In genomic region chr5:134018154-134018985, GRCh38 we compare ENCODE assay signal across 20 cellular contexts. TPM values are rescaled to one million over a fixed set of nuclear protein-coding genes. Genes with fewer than 3 reads are reported as not detected.
A peak's percentile ranks its signal among the peaks of the same experiment; 100 is the strongest.
DNase-seq lines count a peak whose midpoint lies in the region; ATAC-seq, FAIRE-seq and TF ChIP-seq lines count a peak whose summit lies in the region.
"Had no signal": no experiment of that assay in that cellular context is flagged by ENCODE, and none has a peak within 500 bp of the region (broad histone marks: within the 10 kb centered on the region; RNA-seq: fewer than 3 reads in every experiment).

No MANE protein-coding gene starts in this region.

- peaks cover 0 to 5% (median 2%) of the 10 kb centered on the region in 4 experiments; a peak in 3 of 7 replicates for H3K4me1 ChIP-seq in H1 (replicated peaks in 1 of 4; ENCODE audit: control insufficient read depth in 3 of 4, insufficient read depth in 4 of 4, low read length in 3 of 4)
- H3K4me1 ChIP-seq in mucosa of descending colon (ENCODE audit: low read depth), result peaks cover 30% of the 10 kb centered on the region
- no peaks in the 10 kb centered on the region for H3K4me1 ChIP-seq in neural progenitor cell
- H3K4me1 ChIP-seq: psoas muscle had no signal

- H3K18ac ChIP-seq in H1 (ENCODE audit: extremely low read depth, low read length), result no peak overlapping the region

- H3K9me3 ChIP-seq in H1 (ENCODE audit: insufficient read depth in 2 of 2, low read depth in 1 of 2, low read length in 1 of 2) (no peaks in the 10 kb centered on the region), mucosa of descending colon (no peaks in the 10 kb centered on the region), neural progenitor cell (ENCODE audit: low read depth) (no peaks in the 10 kb centered on the region)
- H3K9me3 ChIP-seq: BE2C, psoas muscle had no signal

- H2BK120ac ChIP-seq in H1 (replicated peaks; ENCODE audit: low read depth, low read length), result no peak overlapping the region

- H3K27ac Mint-ChIP-seq in neural progenitor cell, result no peak overlapping the region
- H3K27ac Mint-ChIP-seq: activated CD4-positive, alpha-beta T cell treated with anti-CD3 and anti-CD28 coated beads, Interleukin-2, amount 10 ng/mL, durations not matched to agents 7 days and 5 days; memory B cell; stimulated activated naive CD8-positive, alpha-beta T cell treated with anti-CD3 and anti-CD28 coated beads, Interleukin-15, amount 100 ng/mL, for 72 hours; T-cell had no signal

- no peak for TF ChIP-seq POLR2A in H1 (IDR thresholded peaks at IDR 0.05; ENCODE audit: control extremely low read depth in 1 of 2, low read depth in 2 of 2, low read length in 2 of 2)

- H3K79me2 ChIP-seq in H1 (ENCODE audit: control insufficient read depth in 1 of 2, insufficient read depth in 2 of 2, low read length in 2 of 2) (no peaks in the 10 kb centered on the region), neural progenitor cell (ENCODE audit: low read depth) (no peaks in the 10 kb centered on the region)

- no peak overlapping the region for H3K9ac ChIP-seq in H1 (replicated peaks in 1 of 4; ENCODE audit: extremely low read depth in 1 of 4, low read depth in 3 of 4, low read length in 3 of 4)
- no peak overlapping the region for H3K9ac ChIP-seq in neural progenitor cell

- intact Hi-C loops in mucosa of descending colon (cut with DNase I, micrococcal nuclease), result no loop called here

- no peak overlapping the region for H3K56ac ChIP-seq in H1 (replicated peaks; ENCODE audit: insufficient read length, low read depth, low read length)

- H4K20me1 ChIP-seq in H1 (replicated peaks in 1 of 2; ENCODE audit: control insufficient read depth in 1 of 2, insufficient read depth in 2 of 2, low read length in 2 of 2) (no peaks in the 10 kb centered on the region), neural progenitor cell (ENCODE audit: low read depth) (no peaks in the 10 kb centered on the region)

- H3K27me3 Mint-ChIP-seq in neural progenitor cell (ENCODE audit: insufficient read depth, low read depth), result peaks cover 12% of the 10 kb centered on the region
- H3K27me3 Mint-ChIP-seq: memory B cell; stimulated activated naive CD8-positive, alpha-beta T cell treated with anti-CD3 and anti-CD28 coated beads, Interleukin-15, amount 100 ng/mL, for 72 hours; T-cell had no signal

- no peak overlapping the region for H2BK20ac ChIP-seq in H1 (ENCODE audit: low read length)

- TF ChIP-seq CTCF in H1 (IDR thresholded peaks at IDR 0.05; ENCODE audit: control extremely low read depth in 1 of 3, insufficient read depth in 1 of 3, low read depth in 1 of 3, low read length in 3 of 3) (no peak), mucosa of descending colon (IDR thresholded peaks at IDR 0.05) (no peak), neural progenitor cell (IDR thresholded peaks at IDR 0.05) (no peak)

- DNase-seq in AG20443 (ENCODE audit: low spot score) (peak; percentile 39), M059J (ENCODE audit: low read depth) (peak; percentile 58), H1 (ENCODE audit: low read depth in 1 of 2, low spot score in 2 of 2) (no peak), mucosa of descending colon (peak; percentile 72 to 95 (median 81)), ecto neural progenitor cell (ENCODE audit: low spot score) (no peak), neural progenitor cell (ENCODE audit: low spot score) (no peak), SIG-M5 (lab: John Stamatoyannopoulos, UW) (no peak)
- DNase-seq: activated CD4-positive, alpha-beta T cell treated with anti-CD3 and anti-CD28 coated beads, Interleukin-2, amount 10 ng/mL, durations not matched to agents 7 days and 5 days; BE2C; hippocampal formation; NCI-H1930; NK-92 treated with Interleukin-12 subunit alpha and Interleukin-12 subunit beta, amount 100 ng/mL, for 24 hours; psoas muscle; stimulated activated CD4-positive, alpha-beta T cell treated with anti-CD3 and anti-CD28 coated beads, Interleukin-4, amount 100 ng/mL, for 24 hours; stimulated activated naive CD8-positive, alpha-beta T cell treated with anti-CD3 and anti-CD28 coated beads, Interleukin-15, amount 100 ng/mL, for 72 hours; T-cell had no signal

- H3K4me3 ChIP-seq in H1 (ENCODE audit: extremely low read depth in 1 of 4, insufficient read depth in 2 of 4, low read depth in 3 of 4, low read length in 4 of 4), result no peak overlapping the region
- H3K4me3 ChIP-seq in mucosa of descending colon, result no peak overlapping the region
- no peak overlapping the region for H3K4me3 ChIP-seq in neural progenitor cell
- H3K4me3 ChIP-seq: psoas muscle had no signal

- H4K5ac ChIP-seq in H1 (ENCODE audit: insufficient read length, low read depth, low read length), result no peak overlapping the region

- H3K9me3 Mint-ChIP-seq in neural progenitor cell, result no peaks in the 10 kb centered on the region
- H3K9me3 Mint-ChIP-seq: activated CD4-positive, alpha-beta T cell treated with anti-CD3 and anti-CD28 coated beads, Interleukin-2, amount 10 ng/mL, durations not matched to agents 7 days and 5 days; memory B cell; stimulated activated naive CD8-positive, alpha-beta T cell treated with anti-CD3 and anti-CD28 coated beads, Interleukin-15, amount 100 ng/mL, for 72 hours; T-cell had no signal

- H3K4me1 Mint-ChIP-seq in neural progenitor cell, result no peaks in the 10 kb centered on the region
- H3K4me1 Mint-ChIP-seq: memory B cell, T-cell had no signal

- peak; percentile 90 for ATAC-seq in mucosa of descending colon
- ATAC-seq in GM18868 (IDR thresholded peaks at IDR 0.05; ENCODE audit: unreplicated experiment), result no peak
- ATAC-seq: HCT116; psoas muscle; stimulated activated naive CD8-positive, alpha-beta T cell treated with anti-CD3 and anti-CD28 coated beads, Interleukin-15, amount 100 ng/mL, for 72 hours; T-cell had no signal

- no peak overlapping the region for H3K14ac ChIP-seq in H1 (ENCODE audit: insufficient read length)

- H3K36me3 ChIP-seq in H1 (ENCODE audit: control insufficient read depth in 2 of 4, insufficient read depth in 4 of 4, low read length in 3 of 4), result no peaks in the 10 kb centered on the region
- no peaks in the 10 kb centered on the region for H3K36me3 ChIP-seq in mucosa of descending colon (ENCODE audit: low read depth)
- no peaks in the 10 kb centered on the region for H3K36me3 ChIP-seq in neural progenitor cell
- H3K36me3 ChIP-seq: BE2C had no signal

- no peaks in the 10 kb centered on the region for H3K36me3 Mint-ChIP-seq in neural progenitor cell
- H3K36me3 Mint-ChIP-seq: memory B cell, T-cell had no signal

- H3K27ac ChIP-seq in H1 (ENCODE audit: low read depth, low read length), result no peak overlapping the region
- no peak overlapping the region for H3K27ac ChIP-seq in neural progenitor cell
- H3K27ac ChIP-seq: psoas muscle had no signal

- H2BK15ac ChIP-seq in H1 (ENCODE audit: low read length), result no peak overlapping the region

- H3K4me3 Mint-ChIP-seq in neural progenitor cell, result no peak overlapping the region
- H3K4me3 Mint-ChIP-seq: activated CD4-positive, alpha-beta T cell treated with anti-CD3 and anti-CD28 coated beads, Interleukin-2, amount 10 ng/mL, durations not matched to agents 7 days and 5 days; memory B cell; stimulated activated naive CD8-positive, alpha-beta T cell treated with anti-CD3 and anti-CD28 coated beads, Interleukin-15, amount 100 ng/mL, for 72 hours; T-cell had no signal

- H2AK5ac ChIP-seq in H1 (ENCODE audit: low read depth, low read length), result no peak overlapping the region

- H3K23me2 ChIP-seq in H1 (ENCODE audit: low read depth, low read length), result no peaks in the 10 kb centered on the region; the same call in 1 of the 2 replicates

- no peak overlapping the region for H3K23ac ChIP-seq in H1 (ENCODE audit: insufficient read length)

- H3K27me3 ChIP-seq in H1 (replicated peaks in 1 of 4; ENCODE audit: control insufficient read depth in 3 of 4, extremely low read depth in 1 of 4, insufficient read depth in 3 of 4, low read length in 3 of 4) (no peaks in the 10 kb centered on the region), neural progenitor cell (no peaks in the 10 kb centered on the region)
- H3K27me3 ChIP-seq: BE2C had no signal

- CTCF ChIA-PET in H1 (lab: Charles Lee; ENCODE audit: partially characterized antibody), result interaction anchor here (0.8 to 5.2 kb wide), 5 partner anchors 9 to 138 kb away, joined by 3 to 23 read pairs (median 10); partner anchors contain the start of gene VDAC1

- no peak overlapping the region for H3K4ac ChIP-seq in H1 (replicated peaks; ENCODE audit: insufficient read length, low read depth, low read length)

- no peak overlapping the region for H2BK12ac ChIP-seq in H1 (ENCODE audit: low read depth, low read length)

- POLR2A ChIA-PET in H1 (lab: Charles Lee; ENCODE audit: partially characterized antibody), result no interaction called here

- H3K79me1 ChIP-seq in H1 (ENCODE audit: low read depth, low read length), result no peaks in the 10 kb centered on the region

- no peak overlapping the region for H2AFZ ChIP-seq in H1 (ENCODE audit: low read length)
- H2AFZ ChIP-seq in neural progenitor cell (replicated peaks), result no peak overlapping the region

- 87% methylated on average over 9 of the region's 9 CpGs; no CpG with 5 or more reads in 1 of the 2 experiments for WGBS in H1 (ENCODE audit: extremely low coverage in 1 of 2, insufficient coverage in 1 of 2, insufficient read length in 1 of 2, insufficient replicate concordance in 2 of 2, low coverage in 1 of 2, low lambda C conversion rate in 2 of 2, missing lambda C conversion rate in 1 of 2), 2 experiments

- no peak for TF ChIP-seq EP300 in H1 (IDR thresholded peaks at IDR 0.05; ENCODE audit: borderline replicate concordance in 1 of 2, low read depth in 2 of 2, low read length in 2 of 2)

- no peaks in the 10 kb centered on the region for H3F3A ChIP-seq in neural progenitor cell (ENCODE audit: low read depth)

- peak overlapping the region; percentile 11; the same call in 1 of the 2 replicates for H4K8ac ChIP-seq in H1 (ENCODE audit: extremely low read depth, insufficient read depth, low read length)

- FAIRE-seq in H1 (lab: Jason Lieb, UNC), result no peak
- FAIRE-seq: G401.6 had no signal

- no peak overlapping the region for H4K91ac ChIP-seq in H1 (replicated peaks; ENCODE audit: insufficient read length, low read length)

- TF ChIP-seq RAD21 in H1 (IDR thresholded peaks at IDR 0.05 in 1 of 2, conservative IDR thresholded peaks at IDR 0.05 in 1 of 2; ENCODE audit: low read depth in 2 of 2, low read length in 2 of 2), result no peak

- no peak overlapping the region for H3K4me2 ChIP-seq in H1 (ENCODE audit: insufficient read depth in 1 of 2, low read depth in 2 of 2, low read length in 2 of 2)
- H3K4me2 ChIP-seq in neural progenitor cell, result no peak overlapping the region

- no peak overlapping the region for H2BK5ac ChIP-seq in H1 (ENCODE audit: low read depth, low read length)

RNA-seq across cellular contexts. Expression of gene VDAC1, which starts 13.6 kb away (rescaled TPM):
- total RNA-seq in M059J (2014; rRNA removed; shearing (Covaris generic)), result 373 and 402 TPM in 2 replicates
- total RNA-seq in H1 (2021; fragmentation: NEBNext Ultra II Directional; extraction: Animal tissue kit (Norgen Biotek cat#: 25700)), result 285 and 301 TPM in 2 replicates
- 94.7 and 111 TPM in 2 replicates for polyA plus RNA-seq in H1 (2011; rRNA removed)
- 124 TPM for polyA plus RNA-seq in H1 (2011; cell fraction: cytosol; rRNA removed)
- polyA plus RNA-seq in H1 (2011; cell fraction: nucleus; rRNA removed), result 71.2 TPM
- 255 to 279 TPM (median 268 TPM) in 4 replicates for polyA plus RNA-seq in H1 (2012, experiment 1 of 2)
- 112 TPM for polyA plus RNA-seq in H1 (2012, experiment 2 of 2)
- 187 TPM for polyA plus RNA-seq in H1 (2013, experiment 1 of 2)
- 189 TPM for polyA plus RNA-seq in H1 (2013, experiment 2 of 2)
- polyA minus RNA-seq in H1 (2011; rRNA and poly(A)+ RNA removed), result 121 and 151 TPM in 2 replicates
- polyA minus RNA-seq in H1 (2011; cell fraction: cytosol; rRNA and poly(A)+ RNA removed), result 89.8 TPM
- 65.0 TPM for polyA minus RNA-seq in H1 (2011; cell fraction: nucleus; rRNA and poly(A)+ RNA removed)
- total RNA-seq in mucosa of descending colon (100 to 1,000 TPM; 153 to 283 (median 246) TPM), neural progenitor cell (ENCODE audit: low replicate concordance) (179 and 224 TPM in 2 replicates)

RNA-seq across cellular contexts. Expression of gene C5orf15, which starts 49.9 kb away (rescaled TPM):
- 196 and 216 TPM in 2 replicates for total RNA-seq in M059J (2014; rRNA removed; shearing (Covaris generic))
- 31.7 and 33.3 TPM in 2 replicates for total RNA-seq in H1 (2021; fragmentation: NEBNext Ultra II Directional; extraction: Animal tissue kit (Norgen Biotek cat#: 25700))
- polyA plus RNA-seq in H1 (2011; rRNA removed), result 39.3 and 51.4 TPM in 2 replicates
- 51.0 TPM for polyA plus RNA-seq in H1 (2011; cell fraction: cytosol; rRNA removed)
- polyA plus RNA-seq in H1 (2011; cell fraction: nucleus; rRNA removed), result 17.7 TPM
- polyA plus RNA-seq in H1 (2012, experiment 1 of 2), result 24.6 to 43.6 TPM (median 31.4 TPM) in 4 replicates
- 16.9 TPM for polyA plus RNA-seq in H1 (2012, experiment 2 of 2)
- 66.1 TPM for polyA plus RNA-seq in H1 (2013, experiment 1 of 2)
- polyA plus RNA-seq in H1 (2013, experiment 2 of 2), result 78.3 TPM
- polyA minus RNA-seq in H1 (2011; rRNA and poly(A)+ RNA removed), result 31.1 and 42.4 TPM in 2 replicates
- 32.4 TPM for polyA minus RNA-seq in H1 (2011; cell fraction: cytosol; rRNA and poly(A)+ RNA removed)
- polyA minus RNA-seq in H1 (2011; cell fraction: nucleus; rRNA and poly(A)+ RNA removed), result 12.6 TPM
- 10 to 100 TPM; 24.5 to 38.3 (median 26.8) TPM for total RNA-seq in mucosa of descending colon
- 71.0 and 120 TPM in 2 replicates for total RNA-seq in neural progenitor cell (ENCODE audit: low replicate concordance)

Comparison
In these comparisons a context has a peak if more than half of its experiments do, and no peak if none do; other contexts are left out.
1. DNase-seq: peak in AG20443 (single experiment), M059J (single experiment) and mucosa of descending colon (3 of 3); none in H1 (0 of 2), ecto neural progenitor cell (single experiment), neural progenitor cell (single experiment) and SIG-M5 (single experiment).